Comparison of ENCODE assay signal across 14 cellular contexts in the genomic region with DNA sequence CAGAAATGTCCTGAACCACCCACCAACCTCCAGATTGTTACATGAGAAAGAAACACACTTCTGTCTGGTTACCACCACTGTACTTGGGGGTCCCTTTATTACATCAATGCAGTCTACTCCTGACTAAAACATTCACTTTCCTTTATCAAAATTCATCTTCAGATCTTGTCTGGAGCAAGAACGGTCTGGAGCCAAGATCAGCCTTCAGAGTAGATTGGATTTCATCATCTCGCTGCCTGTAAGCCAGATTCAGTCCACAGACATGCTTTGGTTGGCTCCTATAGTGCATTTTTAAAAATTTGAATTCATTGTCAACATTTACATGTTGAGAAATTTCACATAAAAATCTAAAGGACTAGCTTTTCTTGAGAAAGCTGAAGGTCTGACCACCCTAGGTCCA.
"Had no signal": no experiment of that assay in that cellular context is flagged by ENCODE, and none has a peak within 500 bp of the region (broad histone marks: within the 10 kb centered on the region; RNA-seq: fewer than 3 reads in every experiment).

No MANE protein-coding gene starts in this region.

- H3K9me3 Mint-ChIP-seq: activated naive CD8-positive, alpha-beta T cell treated with anti-CD3 and anti-CD28 coated beads for 36 hours; neural crest cell; T-helper 2 cell treated with Interferon-gamma antibody and Interleukin-4, amounts not matched to agents 5 μg/mL and 100 μg/mL, for 36 hours had no signal

- ATAC-seq: gastroesophageal sphincter, pancreas had no signal

- DNase-seq: activated CD4-positive, alpha-beta T cell treated with anti-CD3 and anti-CD28 coated beads, Interleukin-2, amount 50 U/mL, for 4 hours; activated CD4-positive, CD25-positive, alpha-beta regulatory T cell treated with anti-CD3 and anti-CD28 coated beads, Interleukin-2, amount 50 U/mL, for 72 hours; activated gamma-delta T cell; activated naive CD8-positive, alpha-beta T cell treated with anti-CD3 and anti-CD28 coated beads for 36 hours; activated T-cell treated with anti-CD3 and anti-CD28 coated beads, Interleukin-2, amount 50 U/mL, for 1 hour; cortex of kidney; kidney; pancreas; trophoblast cell had no signal

- H3K4me3 ChIP-seq: cardiac muscle cell, gastroesophageal sphincter, pancreas, skin epidermis had no signal

- H3K27ac ChIP-seq: cardiac muscle cell, gastroesophageal sphincter, pancreas had no signal

- H3K36me3 Mint-ChIP-seq: activated naive CD8-positive, alpha-beta T cell treated with anti-CD3 and anti-CD28 coated beads for 36 hours had no signal

- H3K9me3 ChIP-seq: gastroesophageal sphincter, pancreas had no signal

- H3K4me3 Mint-ChIP-seq: activated naive CD8-positive, alpha-beta T cell treated with anti-CD3 and anti-CD28 coated beads for 36 hours; neural crest cell; T-helper 2 cell treated with Interferon-gamma antibody and Interleukin-4, amounts not matched to agents 5 μg/mL and 100 μg/mL, for 36 hours had no signal

- H3K36me3 ChIP-seq: cardiac muscle cell, gastroesophageal sphincter, pancreas had no signal

- H3K27ac Mint-ChIP-seq: activated naive CD8-positive, alpha-beta T cell treated with anti-CD3 and anti-CD28 coated beads for 36 hours; T-helper 2 cell treated with Interferon-gamma antibody and Interleukin-4, amounts not matched to agents 5 μg/mL and 100 μg/mL, for 36 hours had no signal
